Comparison of ENCODE assay signal across 8 cellular contexts in genomic region chr14:32576088-32576795, GRCh38.
DNase-seq lines count a peak whose midpoint lies in the region; ATAC-seq and TF ChIP-seq lines count a peak whose summit lies in the region.

No MANE protein-coding gene starts in this region.

- peak; percentile 70 to 91 (median 82) for ATAC-seq in heart right ventricle
- ATAC-seq in psoas muscle, result peak; percentile 62 to 85 (median 78)
- no peak for ATAC-seq in GM18519 (IDR thresholded peaks at IDR 0.05; ENCODE audit: low FRiP score, unreplicated experiment)

- no peaks in the 10 kb centered on the region for H3K36me3 ChIP-seq in OCI-LY1 (ENCODE audit: insufficient read depth, low read length)
- H3K36me3 ChIP-seq in adrenal gland (replicated peaks in 1 of 2), result no peaks in the 10 kb centered on the region
- no peaks in the 10 kb centered on the region for H3K36me3 ChIP-seq in heart right ventricle
- H3K36me3 ChIP-seq in psoas muscle (ENCODE audit: insufficient read depth in 1 of 2, low read depth in 1 of 2), result no peaks in the 10 kb centered on the region

- no peaks in the 10 kb centered on the region for H4K20me1 ChIP-seq in OCI-LY1 (ENCODE audit: insufficient read depth, low read length)

- no peak for TF ChIP-seq POLR2A in adrenal gland (IDR thresholded peaks at IDR 0.05)

- no peaks in the 10 kb centered on the region for H3K79me2 ChIP-seq in OCI-LY1 (ENCODE audit: insufficient read depth, low read length)

- no peaks in the 10 kb centered on the region for H3K9me2 ChIP-seq in OCI-LY1 (ENCODE audit: low read depth, low read length)

- no peaks in the 10 kb centered on the region for H3F3A ChIP-seq in OCI-LY1 (ENCODE audit: insufficient read depth, low read length)

- H3K4me3 ChIP-seq in OCI-LY1 (ENCODE audit: low read depth, low read length, poor library complexity, severe bottlenecking), result no peak overlapping the region
- H3K4me3 ChIP-seq in adrenal gland, result peak overlapping the region in 1 of 4 donors; percentile 37
- H3K4me3 ChIP-seq in heart right ventricle, result peak overlapping the region in 4 of 10 donors; percentile 23 to 39 (median 26)
- no peak overlapping the region for H3K4me3 ChIP-seq in psoas muscle

- no peaks in the 10 kb centered on the region for H3K27me3 ChIP-seq in OCI-LY1 (ENCODE audit: insufficient read depth, low read length)
- no peaks in the 10 kb centered on the region for H3K27me3 ChIP-seq in adrenal gland
- no peaks in the 10 kb centered on the region for H3K27me3 ChIP-seq in heart right ventricle
- no peaks in the 10 kb centered on the region for H3K27me3 ChIP-seq in psoas muscle (ENCODE audit: insufficient read depth in 3 of 3, low read length in 2 of 3)

- H3K9me3 ChIP-seq in OCI-LY1 (ENCODE audit: low read length) (no peaks in the 10 kb centered on the region), adrenal gland (replicated peaks in 1 of 3) (no peaks in the 10 kb centered on the region), heart right ventricle (no peaks in the 10 kb centered on the region), psoas muscle (no peaks in the 10 kb centered on the region)

- intact Hi-C loops in adrenal gland (cut with DNase I) (loop anchor here in 1 of 2 donors (5.0 to 10.0 kb wide), 4 partner anchors 419 to 1749 kb away; no protein-coding TSS in a partner anchor), heart right ventricle (cut with DNase I) (loop anchor here in 9 of 10 donors (2.0 to 10.0 kb wide), 18 partner anchors 131 to 1749 kb away; partner anchors contain the start of gene NPAS3 (in 1 of the 9)), psoas muscle (cut with DNase I) (loop anchor here (5.0 to 10.0 kb wide), 4 partner anchors 129 to 1219 kb away; no protein-coding TSS in a partner anchor)

- in situ Hi-C loops in Caki2 (cut with HindIII; ENCODE audit: low pct_unique_long_range_greater_than_20kb, low sequenced_read_pairs), result no loop called here

- H3K27ac ChIP-seq in OCI-LY1 (ENCODE audit: low read depth, low read length, poor library complexity, severe bottlenecking) (no peak overlapping the region), adrenal gland (no peak overlapping the region), heart right ventricle (peak overlapping the region in 1 of 10 donors; percentile 9), psoas muscle (no peak overlapping the region)

- DNase-seq in Caki2 (ENCODE audit: low read depth) (peak; percentile 17), GM20000 (ENCODE audit: low spot score) (peak; percentile 35), HuH-7 (ENCODE audit: low spot score) (peak; percentile 11), adrenal gland (peak; percentile 45 to 81 (median 55)), heart right ventricle (peak in 1 of 2 donors; percentile 34), psoas muscle (no peak)

- TF ChIP-seq CTCF in GM20000 (IDR thresholded peaks at IDR 0.05; ENCODE audit: extremely low read depth, missing control alignments) (peak; percentile 79), OCI-LY1 (IDR thresholded peaks at IDR 0.05; ENCODE audit: low read length) (peak; percentile 86), adrenal gland (IDR thresholded peaks at IDR 0.05) (peak; percentile 87 to 96 (median 94)), heart right ventricle (IDR thresholded peaks at IDR 0.05) (peak; percentile 87 to 99 (median 95)), psoas muscle (IDR thresholded peaks at IDR 0.05) (peak; percentile 95)

- no peak overlapping the region for H3K9ac ChIP-seq in OCI-LY1 (ENCODE audit: low read length)

- no peak overlapping the region for H2AFZ ChIP-seq in OCI-LY1 (ENCODE audit: low read length)

- H3K4me2 ChIP-seq in OCI-LY1 (ENCODE audit: low read length), result no peak overlapping the region

- H3K4me1 ChIP-seq in OCI-LY1 (ENCODE audit: insufficient read depth, low read length, severe bottlenecking) (no peaks in the 10 kb centered on the region), adrenal gland (replicated peaks in 1 of 2) (no peaks in the 10 kb centered on the region), heart right ventricle (peaks cover 4 to 55% (median 14%) of the 10 kb centered on the region in 9 donors), psoas muscle (peaks cover 6% of the 10 kb centered on the region)

- WGBS in adrenal gland, 4 donors, result 14 to 20% (median 20%) methylated on average over 6 of the region's 6 CpGs
- 14 to 21% methylated on average over 6 of the region's 6 CpGs for WGBS in heart right ventricle, 2 donors
- 23 to 30% (median 25%) methylated on average over 6 of the region's 6 CpGs for WGBS in psoas muscle, 3 donors

Comparison
In these comparisons a context has a peak if more than half of its experiments do, and no peak if none do; other contexts are left out.
1. DNase-seq: peak in Caki2 (single experiment), GM20000 (single experiment), HuH-7 (single experiment) and adrenal gland (7 of 7); none in psoas muscle (0 of 2).
2. Peak in every context shown above with its lines, with median percentiles within 50 percentile points of each other: CTCF ChIP-seq.